16 cellular contexts compared by ENCODE assay signal in genomic region chr2:176471949-176472348, GRCh38.
A peak's percentile ranks its signal among the peaks of the same experiment; 100 is the strongest.
DNase-seq lines count a peak whose midpoint lies in the region; ATAC-seq and TF ChIP-seq lines count a peak whose summit lies in the region.
"Had no signal": no experiment of that assay in that cellular context is flagged by ENCODE, and none has a peak within 500 bp of the region (broad histone marks: within the 10 kb centered on the region; RNA-seq: fewer than 3 reads in every experiment).

No MANE protein-coding gene starts in this region.

- no peak overlapping the region for H3K27ac Mint-ChIP-seq in activated naive CD4-positive, alpha-beta T cell treated with anti-CD3 and anti-CD28 coated beads, Interleukin-2, amount 50 U/mL, for 24 hours
- H3K27ac Mint-ChIP-seq in natural killer cell (no peak overlapping the region), neural progenitor cell (no peak overlapping the region)
- H3K27ac Mint-ChIP-seq: GM23338 had no signal

- H3K4me1 ChIP-seq in OCI-LY3 (ENCODE audit: low read length) (peaks cover 9% of the 10 kb centered on the region; the same call in 1 of the 2 replicates), skeletal muscle satellite cell (ENCODE audit: control insufficient read depth, insufficient read depth, low read length) (no peaks in the 10 kb centered on the region), neural progenitor cell (no peaks in the 10 kb centered on the region)

- H3F3A ChIP-seq in neural progenitor cell (ENCODE audit: low read depth): no peaks in the 10 kb centered on the region

- no peaks in the 10 kb centered on the region for H3K79me2 ChIP-seq in OCI-LY3 (ENCODE audit: low read length)
- H3K79me2 ChIP-seq in neural progenitor cell (ENCODE audit: low read depth): no peaks in the 10 kb centered on the region

- H4K20me1 ChIP-seq in OCI-LY3 (ENCODE audit: insufficient read depth, low read length): no peaks in the 10 kb centered on the region
- no peaks in the 10 kb centered on the region for H4K20me1 ChIP-seq in neural progenitor cell (ENCODE audit: low read depth)

- H3K9ac ChIP-seq in OCI-LY3 (ENCODE audit: low read length) (no peak overlapping the region), skeletal muscle satellite cell (ENCODE audit: low read depth, low read length) (no peak overlapping the region), neural progenitor cell (no peak overlapping the region)

- peaks cover 2% of the 10 kb centered on the region for H3K36me3 Mint-ChIP-seq in activated naive CD4-positive, alpha-beta T cell treated with anti-CD3 and anti-CD28 coated beads, Interleukin-2, amount 50 U/mL, for 24 hours
- no peaks in the 10 kb centered on the region for H3K36me3 Mint-ChIP-seq in natural killer cell
- H3K36me3 Mint-ChIP-seq in neural progenitor cell: no peaks in the 10 kb centered on the region
- H3K36me3 Mint-ChIP-seq: T-cell had no signal

- H3K4me2 ChIP-seq in OCI-LY3 (ENCODE audit: low read length) (no peak overlapping the region), skeletal muscle satellite cell (ENCODE audit: low read length) (peak overlapping the region; percentile 76), neural progenitor cell (no peak overlapping the region)
- H3K4me2 ChIP-seq: GM23338 had no signal

- H3K36me3 ChIP-seq in KOPT-K1 (ENCODE audit: insufficient read depth, low read length) (no peaks in the 10 kb centered on the region), OCI-LY3 (replicated peaks; ENCODE audit: low read depth, low read length) (no peaks in the 10 kb centered on the region), skeletal muscle satellite cell (ENCODE audit: insufficient read depth, low read length) (no peaks in the 10 kb centered on the region), neural progenitor cell (no peaks in the 10 kb centered on the region)

- intact Hi-C loops in natural killer cell (cut with micrococcal nuclease): no loop called here

- peak overlapping the region; percentile 37 for H3K4me3 Mint-ChIP-seq in activated naive CD4-positive, alpha-beta T cell treated with anti-CD3 and anti-CD28 coated beads, Interleukin-2, amount 50 U/mL, for 24 hours
- H3K4me3 Mint-ChIP-seq in natural killer cell: no peak overlapping the region
- no peak overlapping the region for H3K4me3 Mint-ChIP-seq in neural progenitor cell
- H3K4me3 Mint-ChIP-seq: GM23338 had no signal

- H3K4me3 ChIP-seq in OCI-LY3 (ENCODE audit: low read length): no peak overlapping the region
- no peak overlapping the region for H3K4me3 ChIP-seq in skeletal muscle satellite cell (ENCODE audit: low read length)
- no peak overlapping the region for H3K4me3 ChIP-seq in neural progenitor cell
- H3K4me3 ChIP-seq: GM23338 had no signal

- H3K27ac ChIP-seq in KOPT-K1 (ENCODE audit: low read depth, low read length, poor library complexity, severe bottlenecking) (peak overlapping the region; percentile 72), OCI-LY3 (ENCODE audit: low read length) (no peak overlapping the region), neural progenitor cell (no peak overlapping the region)
- H3K27ac ChIP-seq: HL-60 had no signal

- H3K27me3 Mint-ChIP-seq in activated naive CD4-positive, alpha-beta T cell treated with anti-CD3 and anti-CD28 coated beads, Interleukin-2, amount 50 U/mL, for 24 hours: no peaks in the 10 kb centered on the region
- peaks cover 8 to 22% of the 10 kb centered on the region in 2 donors for H3K27me3 Mint-ChIP-seq in natural killer cell (ENCODE audit: low read depth in 2 of 2)
- H3K27me3 Mint-ChIP-seq in neural progenitor cell (ENCODE audit: insufficient read depth, low read depth): peaks cover 4% of the 10 kb centered on the region

- H3K9me3 ChIP-seq in KOPT-K1 (ENCODE audit: insufficient read depth, low read length, poor library complexity, severe bottlenecking): no peaks in the 10 kb centered on the region
- H3K9me3 ChIP-seq in OCI-LY3 (ENCODE audit: insufficient read depth, low read length): no peaks in the 10 kb centered on the region
- no peaks in the 10 kb centered on the region for H3K9me3 ChIP-seq in skeletal muscle satellite cell (replicated peaks; ENCODE audit: low read length)
- no peaks in the 10 kb centered on the region for H3K9me3 ChIP-seq in neural progenitor cell (ENCODE audit: low read depth)

- TF ChIP-seq CTCF in OCI-LY3 (IDR thresholded peaks at IDR 0.05; ENCODE audit: low read depth, low read length): no peak
- TF ChIP-seq CTCF in natural killer cell (IDR thresholded peaks at IDR 0.05): no peak
- TF ChIP-seq CTCF in neural progenitor cell (IDR thresholded peaks at IDR 0.05): no peak

- DNase-seq in activated naive CD4-positive, alpha-beta T cell treated with anti-CD3 and anti-CD28 coated beads, Interleukin-2, amount 50 U/mL, for 16 hours: no peak
- DNase-seq in natural killer cell (no peak), neural progenitor cell (ENCODE audit: low spot score) (no peak)
- DNase-seq in activated CD4-positive, alpha-beta T cell treated with anti-CD3 and anti-CD28 coated beads, Interleukin-2, amount 50 U/mL, for 48 hours: no peak
- DNase-seq: KG1, NCI-H1930, NCI-H2227 treated with DMSO at 0.1 percent for 48 hours, NCI-H748 treated with DMSO at 0.1 percent for 48 hours, T-cell, T1000 had no signal

- H2AFZ ChIP-seq in OCI-LY3 (ENCODE audit: low read depth, low read length): peak overlapping the region; percentile 61
- H2AFZ ChIP-seq in neural progenitor cell (replicated peaks): no peak overlapping the region

- H3K9me3 Mint-ChIP-seq in activated naive CD4-positive, alpha-beta T cell treated with anti-CD3 and anti-CD28 coated beads, Interleukin-2, amount 50 U/mL, for 24 hours: no peaks in the 10 kb centered on the region
- H3K9me3 Mint-ChIP-seq in natural killer cell (no peaks in the 10 kb centered on the region), neural progenitor cell (no peaks in the 10 kb centered on the region)
- H3K9me3 Mint-ChIP-seq: GM23338, T-cell had no signal

- no peaks in the 10 kb centered on the region for H3K27me3 ChIP-seq in OCI-LY3 (ENCODE audit: low read depth, low read length)
- H3K27me3 ChIP-seq in skeletal muscle satellite cell (ENCODE audit: control insufficient read depth, insufficient read depth, low read length): peaks cover 2% of the 10 kb centered on the region
- no peaks in the 10 kb centered on the region for H3K27me3 ChIP-seq in neural progenitor cell

- no peak for ATAC-seq in natural killer cell
- ATAC-seq: GM23338, T-cell had no signal

- H3K4me1 Mint-ChIP-seq in activated naive CD4-positive, alpha-beta T cell treated with anti-CD3 and anti-CD28 coated beads, Interleukin-2, amount 50 U/mL, for 24 hours: peaks cover 24% of the 10 kb centered on the region
- H3K4me1 Mint-ChIP-seq in natural killer cell (peaks cover 7 to 11% of the 10 kb centered on the region in 2 donors), neural progenitor cell (peaks cover 2% of the 10 kb centered on the region)
